23 cellular contexts compared by ENCODE assay signal in the genomic region with DNA sequence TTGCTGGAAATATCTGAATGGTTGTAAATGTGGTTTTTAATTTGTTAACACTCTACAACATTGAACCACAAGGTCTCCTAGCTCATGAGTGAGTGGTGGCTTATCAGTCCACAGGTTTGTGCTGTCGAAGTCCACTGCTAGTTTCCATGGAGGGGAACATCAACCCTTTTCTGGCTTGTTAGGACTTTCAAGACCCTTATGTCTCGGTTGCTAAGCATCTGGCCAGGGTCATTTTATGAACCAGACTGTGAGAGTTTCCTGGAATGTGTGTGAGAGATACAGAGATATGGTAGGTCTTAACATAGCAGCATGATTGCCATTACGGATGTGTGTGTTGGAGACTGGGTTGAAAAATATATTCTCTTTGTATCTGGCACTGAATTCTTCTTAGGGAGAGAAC. TPM values are rescaled to one million over a fixed set of nuclear protein-coding genes. Genes with fewer than 3 reads are reported as not detected.
"Had no signal": no experiment of that assay in that cellular context is flagged by ENCODE, and none has a peak within 500 bp of the region (broad histone marks: within the 10 kb centered on the region; RNA-seq: fewer than 3 reads in every experiment).

No MANE protein-coding gene starts in this region.

- H3K36me3 ChIP-seq: gastroesophageal sphincter, left ventricle myocardium inferior, lower lobe of right lung, neutrophil, right lobe of liver, stomach, thoracic aorta, transverse colon had no signal

- DNase-seq: cortex of kidney; dorsolateral prefrontal cortex; effector CD8-positive, alpha-beta T cell; glutamatergic neuron; immature natural killer cell; kidney; left cardiac atrium; left ventricle myocardium inferior; lower lobe of right lung; naive thymus-derived CD4-positive, alpha-beta T cell; psoas muscle; retina; right lobe of liver; stimulated activated naive CD4-positive, alpha-beta T cell; stomach; substantia nigra; transverse colon had no signal

- FAIRE-seq: urothelium cell line had no signal

- H3K27ac ChIP-seq: dorsolateral prefrontal cortex, gastroesophageal sphincter, left ventricle myocardium inferior, lower lobe of right lung, neutrophil, psoas muscle, right lobe of liver, thoracic aorta, transverse colon had no signal

- H3K4me1 ChIP-seq: lower lobe of right lung, psoas muscle, right lobe of liver, transverse colon had no signal

- H3K27me3 ChIP-seq: dorsolateral prefrontal cortex, gastroesophageal sphincter, neutrophil, right lobe of liver, stomach, transverse colon had no signal

- ATAC-seq: esophagus mucosa; gastroesophageal sphincter; left cardiac atrium; lower lobe of right lung; naive thymus-derived CD4-positive, alpha-beta T cell; psoas muscle; right lobe of liver had no signal

- H3K4me3 ChIP-seq: dorsolateral prefrontal cortex, gastroesophageal sphincter, left ventricle myocardium inferior, lower lobe of right lung, psoas muscle, right lobe of liver, stomach, thoracic aorta, transverse colon had no signal

- H3K9me3 ChIP-seq: gastroesophageal sphincter, left ventricle myocardium inferior, lower lobe of right lung, neutrophil, psoas muscle, right lobe of liver, stomach, thoracic aorta, transverse colon had no signal

RNA-seq across cellular contexts. Expression of gene KCNE4, which starts 36.9 kb away (rescaled TPM):
- total RNA-seq: naive thymus-derived CD4-positive, alpha-beta T cell had no signal
- polyA plus RNA-seq: immature natural killer cell; naive thymus-derived CD4-positive, alpha-beta T cell; neural cell had no signal
